Comparison of ENCODE assay signal across 15 cellular contexts in genomic region chr9:105114318-105114717, GRCh38.
A peak's percentile ranks its signal among the peaks of the same experiment; 100 is the strongest.
DNase-seq lines count a peak whose midpoint lies in the region; ATAC-seq, FAIRE-seq and TF ChIP-seq lines count a peak whose summit lies in the region.
"Had no signal": no experiment of that assay in that cellular context is flagged by ENCODE, and none has a peak within 500 bp of the region (broad histone marks: within the 10 kb centered on the region; RNA-seq: fewer than 3 reads in every experiment).

No MANE protein-coding gene starts in this region.

- H3K27me3 Mint-ChIP-seq in activated naive CD8-positive, alpha-beta T cell treated with anti-CD3 and anti-CD28 coated beads for 36 hours, result peaks cover 3% of the 10 kb centered on the region

- no peak overlapping the region for H3K9ac ChIP-seq in HepG2 (ENCODE audit: insufficient read depth, low read depth, low read length)

- no peak for FAIRE-seq in HepG2 (lab: Jason Lieb, UNC)

- H3K4me3 ChIP-seq in DOHH2 (ENCODE audit: low read length) (no peak overlapping the region), HepG2 (replicated peaks in 1 of 3; ENCODE audit: insufficient read depth in 1 of 3, low read depth in 2 of 3, low read length in 3 of 3) (no peak overlapping the region), WERI-Rb-1 (ENCODE audit: low read depth, low read length) (no peak overlapping the region)
- H3K4me3 ChIP-seq: left ventricle myocardium inferior, ovary, testis had no signal

- CTCF ChIA-PET in HepG2 (lab: Yijun Ruan, JAX; ENCODE audit: low intra/inter-chr PET ratio, low total read pairs), result no interaction called here

- no peak overlapping the region for H3K27ac Mint-ChIP-seq in activated naive CD8-positive, alpha-beta T cell treated with anti-CD3 and anti-CD28 coated beads for 36 hours
- H3K27ac Mint-ChIP-seq: WTC11 had no signal

- no peaks in the 10 kb centered on the region for H3K27me3 ChIP-seq in DOHH2 (ENCODE audit: control insufficient read depth, low read length)
- H3K27me3 ChIP-seq in HepG2 (ENCODE audit: control insufficient read depth in 1 of 2, insufficient read depth in 2 of 2, low read length in 2 of 2), result peaks cover 0 to 7% of the 10 kb centered on the region in 2 experiments; a peak in 1 of 5 replicates
- no peaks in the 10 kb centered on the region for H3K27me3 ChIP-seq in WERI-Rb-1 (ENCODE audit: insufficient read depth, low read depth, severe bottlenecking)
- H3K27me3 ChIP-seq: ovary, testis had no signal

- no peaks in the 10 kb centered on the region for H3K9me3 Mint-ChIP-seq in activated naive CD8-positive, alpha-beta T cell treated with anti-CD3 and anti-CD28 coated beads for 36 hours
- H3K9me3 Mint-ChIP-seq: WTC11 had no signal

- ATAC-seq in GM19397 (IDR thresholded peaks at IDR 0.05; ENCODE audit: unreplicated experiment) (peak; percentile 63), HG03196 (IDR thresholded peaks at IDR 0.05; ENCODE audit: unreplicated experiment) (peak; percentile 79), HepG2 (no peak)
- ATAC-seq: WTC11 had no signal

- H2AFZ ChIP-seq in HepG2 (ENCODE audit: low read length), result no peak overlapping the region

- H3F3A ChIP-seq in DOHH2 (ENCODE audit: control insufficient read depth, insufficient read depth), result no peaks in the 10 kb centered on the region

- H4K20me1 ChIP-seq in DOHH2 (ENCODE audit: control insufficient read depth, insufficient read depth, low read depth, low read length) (no peaks in the 10 kb centered on the region), HepG2 (ENCODE audit: insufficient read depth, low read length) (no peaks in the 10 kb centered on the region)

- TF ChIP-seq RAD21 in HepG2 (CRISPR knock-in tag; IDR thresholded peaks at IDR 0.05), result no peak

- in situ Hi-C loops in HepG2 (cut with HindIII; ENCODE audit: extremely low pct_ligation_motif_present, low pct_unique_long_range_greater_than_20kb), result no loop called here

- TF ChIP-seq CTCF in DOHH2 (IDR thresholded peaks at IDR 0.05; ENCODE audit: low read depth, low read length, poor library complexity, severe bottlenecking) (no peak), HepG2 (CRISPR knock-in tag; IDR thresholded peaks at IDR 0.05) (no peak), WERI-Rb-1 (IDR thresholded peaks at IDR 0.05; ENCODE audit: low read depth, low read length) (no peak)

- H3K27ac ChIP-seq in DOHH2 (ENCODE audit: low read depth, low read length) (no peak overlapping the region), HepG2 (ENCODE audit: extremely low read length, insufficient read depth, low read length) (no peak overlapping the region), WERI-Rb-1 (no peak overlapping the region)
- H3K27ac ChIP-seq: left ventricle myocardium inferior, ovary, testis had no signal

- no TSS peak for BruUV-seq in HepG2 (replicated peaks; lab: Mats Ljungman, UMichigan)

- no peaks in the 10 kb centered on the region for H3K36me3 Mint-ChIP-seq in activated naive CD8-positive, alpha-beta T cell treated with anti-CD3 and anti-CD28 coated beads for 36 hours
- H3K36me3 Mint-ChIP-seq: WTC11 had no signal

- no peak for TF ChIP-seq POLR2A in HepG2 (IDR thresholded peaks at IDR 0.05; ENCODE audit: insufficient read depth in 1 of 2, low read depth in 2 of 2, low read length in 2 of 2)

- WGBS in HepG2 (ENCODE audit: low lambda C conversion rate), result 81% methylated on average over 5 of the region's 5 CpGs

- H3K4me1 ChIP-seq in DOHH2 (ENCODE audit: control insufficient read depth, low read length), result peaks cover 37% of the 10 kb centered on the region
- peaks cover 9% of the 10 kb centered on the region for H3K4me1 ChIP-seq in HepG2 (ENCODE audit: insufficient read depth, low read length)
- H3K4me1 ChIP-seq: testis had no signal

- peak; percentile 6 for DNase-seq in activated naive CD8-positive, alpha-beta T cell treated with anti-CD3 and anti-CD28 coated beads for 36 hours
- no peak for DNase-seq in HepG2 (ENCODE audit: low spot score)
- no peak for DNase-seq in WERI-Rb-1
- no peak for DNase-seq in DMS53 (lab: John Stamatoyannopoulos, UW)
- no peak for DNase-seq in NCI-H345 (lab: John Stamatoyannopoulos, UW)
- DNase-seq: effector CD4-positive, alpha-beta T cell; left ventricle myocardium inferior; NCI-H2081 treated with DMSO at 0.1 percent for 48 hours; ovary; RPMI8226; testis had no signal

- no peaks in the 10 kb centered on the region for H3K9me2 ChIP-seq in DOHH2 (replicated peaks; ENCODE audit: control insufficient read depth, low read length)

- no peaks in the 10 kb centered on the region for H3K36me3 ChIP-seq in DOHH2 (ENCODE audit: control insufficient read depth, low read length)
- no peaks in the 10 kb centered on the region for H3K36me3 ChIP-seq in HepG2 (replicated peaks in 1 of 2; ENCODE audit: control insufficient read depth in 1 of 2, insufficient read depth in 2 of 2, low read length in 2 of 2)
- H3K36me3 ChIP-seq in WERI-Rb-1, result no peaks in the 10 kb centered on the region
- H3K36me3 ChIP-seq: left ventricle myocardium inferior, ovary had no signal

- TF ChIP-seq EP300 in HepG2 (IDR thresholded peaks at IDR 0.05; ENCODE audit: low read depth in 2 of 2, low read length in 2 of 2), result no peak
- TF ChIP-seq EP300 in HepG2 (CRISPR knock-in tag; IDR thresholded peaks at IDR 0.05; ENCODE audit: borderline replicate concordance), result no peak

- H3K4me2 ChIP-seq in DOHH2 (ENCODE audit: low read length) (peak overlapping the region; percentile 23), HepG2 (ENCODE audit: low read depth, low read length) (no peak overlapping the region)

- H3K4me1 Mint-ChIP-seq in activated naive CD8-positive, alpha-beta T cell treated with anti-CD3 and anti-CD28 coated beads for 36 hours, result peaks cover 21% of the 10 kb centered on the region

- no peak overlapping the region for H3K4me3 Mint-ChIP-seq in activated naive CD8-positive, alpha-beta T cell treated with anti-CD3 and anti-CD28 coated beads for 36 hours
- H3K4me3 Mint-ChIP-seq: WTC11 had no signal

- no peaks in the 10 kb centered on the region for H3K79me2 ChIP-seq in DOHH2 (ENCODE audit: control insufficient read depth, low read length)
- no peaks in the 10 kb centered on the region for H3K79me2 ChIP-seq in HepG2 (ENCODE audit: insufficient read depth, low read length)

- intact Hi-C loops in HepG2 (cut with micrococcal nuclease; ENCODE audit: unreplicated experiment), result no loop called here

- H3K9me3 ChIP-seq in DOHH2 (ENCODE audit: control insufficient read depth, insufficient read depth, low read length), result no peaks in the 10 kb centered on the region
- no peaks in the 10 kb centered on the region for H3K9me3 ChIP-seq in HepG2 (ENCODE audit: low read length)
- H3K9me3 ChIP-seq in WERI-Rb-1 (ENCODE audit: severe bottlenecking), result no peaks in the 10 kb centered on the region
- H3K9me3 ChIP-seq: left ventricle myocardium inferior, ovary, testis had no signal

- POLR2A ChIA-PET in HepG2 (lab: Yijun Ruan, JAX), result no interaction called here

TF ChIP-seq in HepG2, 621 proteins besides CTCF, POLR2A, EP300 and RAD21:
- TF ChIP-seq CHD4 (IDR thresholded peaks at IDR 0.05; ENCODE audit: borderline replicate concordance, low read length) (no peak), ELF3 (CRISPR knock-in tag; IDR thresholded peaks at IDR 0.05) (no peak), ZNF282 (IDR thresholded peaks at IDR 0.05; ENCODE audit: partially characterized antibody) (no peak), THAP9 (CRISPR knock-in tag; IDR thresholded peaks at IDR 0.05; ENCODE audit: borderline replicate concordance) (no peak), REPIN1 (CRISPR knock-in tag; IDR thresholded peaks at IDR 0.05; ENCODE audit: borderline replicate concordance, low read depth) (no peak), RARG (CRISPR knock-in tag; IDR thresholded peaks at IDR 0.05; ENCODE audit: low read depth) (no peak), STAG1 (CRISPR knock-in tag; IDR thresholded peaks at IDR 0.05) (no peak)
